24 cellular contexts compared by ENCODE assay signal in the genomic region with DNA sequence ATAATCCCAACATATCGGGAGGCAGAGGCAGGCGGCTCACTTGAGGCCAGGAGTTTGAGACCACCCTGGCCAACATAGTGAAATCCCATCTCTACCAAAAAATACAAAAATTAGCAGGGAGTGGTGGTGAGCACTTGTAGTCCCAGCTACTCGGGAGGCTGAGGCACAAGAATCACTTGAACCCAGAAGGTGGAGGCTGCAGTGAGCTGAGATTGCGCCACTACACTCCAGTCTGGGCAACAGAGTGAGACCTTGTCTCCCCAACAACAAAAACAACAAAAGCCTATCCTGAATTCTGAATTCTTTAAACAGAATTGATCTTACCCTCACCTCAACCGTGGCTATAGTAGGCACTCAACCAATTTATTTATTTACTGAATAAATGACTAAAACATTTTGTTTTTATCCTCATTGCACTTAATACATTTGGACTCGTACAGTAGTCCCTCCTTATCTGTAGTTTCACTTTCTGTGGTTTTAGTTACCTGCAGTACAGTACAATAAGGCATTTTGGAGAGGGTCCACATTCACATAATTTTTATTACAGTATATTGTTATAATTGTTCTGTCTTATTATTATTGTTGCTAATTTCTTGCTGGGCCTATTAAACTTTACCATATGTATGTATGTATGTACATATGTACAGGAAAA.
"Had no signal": no experiment of that assay in that cellular context is flagged by ENCODE, and none has a peak within 500 bp of the region (broad histone marks: within the 10 kb centered on the region; RNA-seq: fewer than 3 reads in every experiment).

No MANE protein-coding gene starts in this region.

- H3K4me3 ChIP-seq: adrenal gland, MG63, SJCRH30 had no signal

- H3K27me3 ChIP-seq: adrenal gland, MG63, SJCRH30 had no signal

- H3K27ac ChIP-seq: SJCRH30 had no signal

- ATAC-seq: activated CD8-positive, alpha-beta T cell treated with anti-CD3 and anti-CD28 coated beads, Interleukin-2, amount 10 ng/mL, durations not matched to agents 7 days and 5 days; Panc1; Right ventricle myocardium inferior; WTC11 had no signal

- H3K9me3 ChIP-seq: adrenal gland, MG63, SJCRH30, SK-N-SH had no signal

- H3K4me2 ChIP-seq: SK-N-SH had no signal

- H3K36me3 ChIP-seq: adrenal gland, MG63, SJCRH30 had no signal

- DNase-seq: activated CD4-positive, alpha-beta T cell treated with anti-CD3 and anti-CD28 coated beads for 48 hours; activated CD4-positive, alpha-beta T cell treated with anti-CD3 and anti-CD28 coated beads, Interleukin-2, amount 50 U/mL, for 4 hours; activated CD4-positive, CD25-positive, alpha-beta regulatory T cell treated with anti-CD3 and anti-CD28 coated beads, Interleukin-2, amount 50 U/mL, for 72 hours; activated CD8-positive, alpha-beta memory T cell treated with anti-CD3 and anti-CD28 coated beads, Interleukin-2, amount 50 U/mL, for 48 hours; activated CD8-positive, alpha-beta T cell treated with anti-CD3 and anti-CD28 coated beads, Interleukin-2, amount 10 ng/mL, durations not matched to agents 7 days and 5 days; activated naive CD4-positive, alpha-beta T cell treated with anti-CD3 and anti-CD28 coated beads, Interleukin-2, amount 50 U/mL, for 16 hours; activated naive CD8-positive, alpha-beta T cell treated with anti-CD3 and anti-CD28 coated beads, Interleukin-2, amount 10 ng/mL, durations not matched to agents 7 days and 5 days; activated T-cell treated with anti-CD3 and anti-CD28 coated beads, Interleukin-2, amount 50 U/mL, for 1 hour; adrenal gland; anterior cingulate cortex; cerebellar nuclear complex; MG63; NCI-H1105; NCI-H1436; NCI-H1694 treated with DMSO at 0.1 percent for 48 hours; NCI-H2081; NCI-H510A treated with DMSO at 0.1 percent for 48 hours; NCI-H69; RPMI8226; SJCRH30; SK-N-SH had no signal

- H3K4me1 ChIP-seq: SJCRH30 had no signal

- H3K9ac ChIP-seq: SK-N-SH had no signal

- H3K9me2 ChIP-seq: SK-N-SH had no signal
